ENCODE assay signal across 8 cellular contexts in the genomic region with DNA sequence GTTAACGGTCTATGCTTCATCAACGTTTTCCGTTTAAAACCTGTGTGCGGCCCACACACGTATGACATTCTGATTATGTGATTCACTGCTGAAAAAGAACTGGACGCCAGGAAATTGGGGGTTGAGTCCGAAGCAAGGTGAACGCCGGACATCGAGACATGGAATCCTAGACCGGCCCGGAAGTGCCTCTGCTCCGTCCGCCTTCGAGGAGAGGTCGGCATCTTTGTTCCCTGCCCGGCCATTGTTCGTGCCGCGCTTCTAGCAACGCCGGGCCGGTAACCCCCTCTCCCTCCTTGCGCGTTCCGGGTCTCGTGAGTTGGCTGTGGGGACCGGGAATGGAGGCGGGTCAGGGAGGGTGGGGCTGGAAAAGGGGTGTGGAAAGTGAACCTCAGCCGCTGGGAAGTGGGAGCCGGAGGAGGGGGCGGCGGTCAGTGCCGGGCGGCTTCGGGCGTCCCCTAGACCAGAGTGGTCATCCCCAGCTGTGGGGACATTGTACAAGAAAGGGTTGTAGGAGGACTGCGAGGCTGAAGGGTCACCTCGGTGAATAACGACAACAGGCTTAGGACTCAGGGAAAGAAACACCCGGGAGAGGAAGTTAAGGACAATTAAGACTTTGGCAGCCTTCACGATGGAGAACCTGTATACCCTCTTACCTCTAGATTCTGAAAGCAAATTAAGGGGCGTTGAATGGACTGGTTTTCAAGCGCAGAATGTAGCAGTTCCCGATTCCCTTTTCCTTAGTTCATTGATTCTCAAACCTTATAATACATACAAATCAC. TPM values are rescaled to one million over a fixed set of nuclear protein-coding genes. Genes with fewer than 3 reads are reported as not detected.
DNase-seq lines count a peak whose midpoint lies in the region; ATAC-seq, FAIRE-seq and TF ChIP-seq lines count a peak whose summit lies in the region.

Gene ZSCAN9 (plus strand): TSS at position 220 of the 779 bp plus-strand sequence. CDS start 1,810 bp downstream, outside the sequence.

- TF ChIP-seq CTCF in GM10248 (IDR thresholded peaks at IDR 0.05; ENCODE audit: control extremely low read depth, extremely low read depth, low read depth, missing control alignments) (no peak), RWPE1 (conservative IDR thresholded peaks at IDR 0.05; ENCODE audit: low read depth) (no peak), GM12878 (IDR thresholded peaks at IDR 0.05 in 2 of 3, conservative IDR thresholded peaks at IDR 0.05 in 1 of 3; ENCODE audit: control insufficient read depth in 2 of 3, extremely low read depth in 1 of 3, insufficient read depth in 1 of 3, low read depth in 3 of 3, low read length in 3 of 3) (no peak), hepatocyte (IDR thresholded peaks at IDR 0.05; ENCODE audit: poor library complexity) (no peak), prostate gland (IDR thresholded peaks at IDR 0.05) (no peak)

- peak within 1 kb of the TSS; percentile 87 for H3K4me2 ChIP-seq in GM12878 (ENCODE audit: control insufficient read depth, insufficient read depth)
- H3K4me2 ChIP-seq in hepatocyte = peak within 1 kb of the TSS; percentile 70

- peak; percentile 98 for ATAC-seq in GM12878

- H2AFZ ChIP-seq in GM12878 (ENCODE audit: control insufficient read depth, low read depth, low read length) (peak within 1 kb of the TSS; percentile 88), hepatocyte (peak within 1 kb of the TSS; percentile 78)

- TF ChIP-seq POLR2A in H54 (IDR thresholded peaks at IDR 0.05; ENCODE audit: low read depth, low read length) (peak; percentile 67), GM12878 (IDR thresholded peaks at IDR 0.05; ENCODE audit: low read depth, low read length) (peak; percentile 95), prostate gland (IDR thresholded peaks at IDR 0.05) (no peak)

- H3K9me3 ChIP-seq in GM12878 (replicated peaks; ENCODE audit: control insufficient read depth, insufficient read depth, low read length) = no peaks in the 10 kb centered on the region; the same call in 2 of the 3 replicates
- no peaks in the 10 kb centered on the region for H3K9me3 ChIP-seq in hepatocyte (ENCODE audit: low read depth)
- no peaks in the 10 kb centered on the region for H3K9me3 ChIP-seq in prostate gland

- RAD21 ChIA-PET in GM12878 (lab: Charles Lee; ENCODE audit: unreplicated experiment) = no interaction called here

- TF ChIP-seq RAD21 in GM12878 (IDR thresholded peaks at IDR 0.05; ENCODE audit: insufficient read depth, low read depth, low read length) = no peak

- peak within 1 kb of the TSS; percentile 84 for H3K9ac ChIP-seq in GM12878 (ENCODE audit: control insufficient read depth, insufficient read depth, low read length)

- peaks cover 15% of the 10 kb centered on the region for H3K79me2 ChIP-seq in GM12878 (ENCODE audit: control insufficient read depth, insufficient read depth, low read length)
- H3K79me2 ChIP-seq in hepatocyte = peaks cover 8% of the 10 kb centered on the region

- WGBS in GM12878 (ENCODE audit: insufficient coverage, insufficient replicate concordance, low lambda C conversion rate, missing lambda C conversion rate) = under 1% methylated on average over 43 of the region's 45 CpGs
- WGBS in hepatocyte (ENCODE audit: low lambda C conversion rate, missing lambda C conversion rate) = 2% methylated on average over 38 of the region's 45 CpGs
- WGBS in prostate gland = under 1% methylated on average over 45 of the region's 45 CpGs

- peak within 1 kb of the TSS; percentile 89 for H3K4me3 ChIP-seq in GM12878
- peak within 1 kb of the TSS; percentile 67 for H3K4me3 ChIP-seq in hepatocyte
- peak within 1 kb of the TSS; percentile 67 to 77 for H3K4me3 ChIP-seq in prostate gland

- H3K27me3 ChIP-seq in GM12878 (replicated peaks in 1 of 2; ENCODE audit: control insufficient read depth in 2 of 2, insufficient read depth in 2 of 2, low read length in 1 of 2) = no peaks in the 10 kb centered on the region
- peaks cover 6% of the 10 kb centered on the region for H3K27me3 ChIP-seq in hepatocyte
- H3K27me3 ChIP-seq in prostate gland (replicated peaks; ENCODE audit: insufficient read depth) = no peaks in the 10 kb centered on the region

- TSS peak; percentile 76 for BruUV-seq in GM12878 (replicated peaks; lab: Mats Ljungman, UMichigan)

- H4K20me1 ChIP-seq in GM12878 (ENCODE audit: control insufficient read depth, insufficient read depth) (no peaks in the 10 kb centered on the region), hepatocyte (ENCODE audit: insufficient read depth, poor library complexity, severe bottlenecking) (no peaks in the 10 kb centered on the region)

- POLR2A ChIA-PET in GM10248 (lab: Yijun Ruan, JAX) = interaction anchor here (1.0 kb wide), 1 partner anchor 42 kb away, joined by 3 read pairs; the partner anchor contains the start of gene ZSCAN26
- POLR2A ChIA-PET in RWPE1 (lab: Yijun Ruan, JAX; ENCODE audit: low non-redundant PET) = no interaction called here
- POLR2A ChIA-PET in GM12878 (lab: Charles Lee) = no interaction called here

- in situ Hi-C loops in GM12878 (cut with MboI) = no loop called here

- intact Hi-C loops in GM12878 (cut with micrococcal nuclease; ENCODE audit: unreplicated experiment) = loop anchor here (1.0 to 5.0 kb wide), 3 partner anchors 27 to 127 kb away; partner anchors contain the start of genes ZKSCAN4 and ZKSCAN8
- intact Hi-C loops in prostate gland (cut with DNase I) = loop anchor here (5.0 to 10.0 kb wide), 2 partner anchors 83 to 130 kb away; partner anchors contain the start of gene ZKSCAN8

- TF ChIP-seq EP300 in GM12878 (IDR thresholded peaks at IDR 0.05; ENCODE audit: borderline replicate concordance in 1 of 2, control insufficient read depth in 1 of 2, low read depth in 2 of 2, low read length in 2 of 2) = peak; percentile 15 to 35; a peak in 1 of 4 replicates

- FAIRE-seq in H54 (lab: Jason Lieb, UNC) = peak; percentile 96
- FAIRE-seq in GM12878 (lab: Jason Lieb, UNC) = peak; percentile 81

- DNase-seq in GM10248 (ENCODE audit: extremely low spot score) = peak; percentile 80
- peak; percentile 67 for DNase-seq in H54 (ENCODE audit: insufficient read length, low spot score)
- DNase-seq in M059J (ENCODE audit: low read depth) = peak; percentile 98
- peak; percentile 74 for DNase-seq in RWPE1 (ENCODE audit: low spot score)
- peak; percentile 44 for DNase-seq in GM12878 (ENCODE audit: low read depth, low spot score)
- peak; percentile 93 for DNase-seq in hepatocyte (ENCODE audit: low spot score)
- peak; percentile 78 for DNase-seq in prostate gland (ENCODE audit: low spot score)
- no peak for DNase-seq in AML-193 (lab: John Stamatoyannopoulos, UW)

- peaks cover 0 to 4% of the 10 kb centered on the region in 2 experiments; a peak in 2 of 4 replicates for H3K36me3 ChIP-seq in GM12878 (ENCODE audit: control insufficient read depth in 2 of 2, insufficient read depth in 2 of 2, low read length in 1 of 2)
- no peaks in the 10 kb centered on the region for H3K36me3 ChIP-seq in hepatocyte (replicated peaks; ENCODE audit: insufficient read depth, low read depth)
- H3K36me3 ChIP-seq in prostate gland = no peaks in the 10 kb centered on the region

- H3K4me1 ChIP-seq in GM12878 (ENCODE audit: control insufficient read depth, insufficient read depth, low read length) (no peaks in the 10 kb centered on the region), hepatocyte (ENCODE audit: insufficient read depth) (no peaks in the 10 kb centered on the region), prostate gland (replicated peaks) (no peaks in the 10 kb centered on the region)

- SMC1A ChIA-PET in GM12878 (lab: Charles Lee; ENCODE audit: uncharacterized antibody, unreplicated experiment) = interaction anchor here (3.4 kb wide), 1 partner anchor 42 kb away, joined by 17 read pairs; the partner anchor contains the start of gene ZSCAN26

- CTCF ChIA-PET in GM10248 (lab: Yijun Ruan, JAX) = no interaction called here
- CTCF ChIA-PET in RWPE1 (lab: Yijun Ruan, JAX) = no interaction called here
- CTCF ChIA-PET in GM12878 (lab: Yijun Ruan, JAX) = no interaction called here

- H3K27ac ChIP-seq in RWPE1 = peak within 1 kb of the TSS; percentile 90
- peak within 1 kb of the TSS; percentile 73 for H3K27ac ChIP-seq in GM12878 (ENCODE audit: control insufficient read depth, insufficient read depth)
- H3K27ac ChIP-seq in hepatocyte = peak within 1 kb of the TSS; percentile 76
- peak within 1 kb of the TSS; percentile 78 to 81 for H3K27ac ChIP-seq in prostate gland

- no peaks in the 10 kb centered on the region for H3K9me2 ChIP-seq in hepatocyte (replicated peaks; ENCODE audit: insufficient read depth)

TF ChIP-seq in GM12878, 131 proteins besides CTCF, POLR2A, EP300 and RAD21 (continues in another document):
- TF ChIP-seq ZBED1 (IDR thresholded peaks at IDR 0.05; ENCODE audit: borderline replicate concordance) = peak; percentile 66; the same call in 1 of the 2 replicates
- TF ChIP-seq TCF12 (IDR thresholded peaks at IDR 0.05; ENCODE audit: low read depth, low read length) = peak; percentile 77
- TF ChIP-seq STAT3 (IDR thresholded peaks at IDR 0.05; ENCODE audit: low read depth, low read length) = no peak

RNA-seq across cellular contexts. Expression of gene ZSCAN9, which starts in this region (rescaled TPM):
- total RNA-seq in M059J (2014; rRNA removed; shearing (Covaris generic)) = 18.1 and 26.9 TPM in 2 replicates
- total RNA-seq in GM12878 (2013; cell fraction: nucleolus; rRNA removed) = 57.9 and 64.7 TPM in 2 replicates
- total RNA-seq in GM12878 (2014; rRNA removed) (17.8 and 20.9 TPM in 2 replicates), GM12878 (2014; rRNA removed; fragmentation: Illumina TruSeq; extraction: Trizol) (22.6 and 23.4 TPM in 2 replicates), GM12878 (2021) (16.6 and 17.0 TPM in 2 replicates), hepatocyte (12.1 and 12.2 TPM in 2 replicates), prostate gland (10 to 100 TPM; 16.7 to 17.3 TPM)
- polyA plus RNA-seq in GM12878 (2011; ENCODE audit: low read depth) = 8.5 TPM
- polyA plus RNA-seq in GM12878 (2011; rRNA removed) (28.7 and 29.2 TPM in 2 replicates), GM12878 (2014; fragmentation: Illumina TruSeq; extraction: Trizol) (22.8 and 25.3 TPM in 2 replicates), GM12878 (2014; fragmentation: Nextera tagmentation; extraction: Ambion mirVana) (10 to 100 TPM; 10.2 to 12.4 TPM), GM12878 (2014; rRNA removed) (16.9 and 22.5 TPM in 2 replicates), GM12878 (2016; fragmentation: Nextera tagmentation; extraction: Ambion mirVana) (10 to 100 TPM in 1 of 2 experiments, 1 to 10 TPM in 1; 8.1 to 10.4 TPM), hepatocyte (7.4 and 8.0 TPM in 2 replicates)
- 16.7 and 18.9 TPM in 2 replicates for polyA plus RNA-seq in GM12878 (2011; cell fraction: cytosol; rRNA removed)
- 26.2 and 30.2 TPM in 2 replicates for polyA plus RNA-seq in GM12878 (2011; cell fraction: nucleus; rRNA removed)
- polyA plus RNA-seq in GM12878 (2012) = 7.0 and 9.1 TPM in 2 replicates
- 28.9 and 32.7 TPM in 2 replicates for polyA minus RNA-seq in GM12878 (2011; rRNA and poly(A)+ RNA removed)
- 3.6 and 3.9 TPM in 2 replicates for polyA minus RNA-seq in GM12878 (2011; cell fraction: cytosol; rRNA and poly(A)+ RNA removed)
- polyA minus RNA-seq in GM12878 (2011; cell fraction: nucleus; rRNA and poly(A)+ RNA removed) = 27.8 and 40.8 TPM in 2 replicates

Comparison
In these comparisons a context has a peak if more than half of its experiments do, and no peak if none do; other contexts are left out.
1. DNase-seq: peak in GM10248 (single experiment), H54 (single experiment), M059J (single experiment), RWPE1 (single experiment), GM12878 (single experiment), hepatocyte (single experiment) and prostate gland (single experiment); none in AML-193 (0 of 2).
2. Peak in every context shown above with its lines, with median percentiles within 50 percentile points of each other: H3K27ac ChIP-seq and H3K4me3 ChIP-seq.